ENCODE assay signal across 8 cellular contexts in genomic region chr20:58652606-58653303, GRCh38. TPM values are rescaled to one million over a fixed set of nuclear protein-coding genes. Genes with fewer than 3 reads are reported as not detected.
DNase-seq lines count a peak whose midpoint lies in the region; ATAC-seq and TF ChIP-seq lines count a peak whose summit lies in the region.

No MANE protein-coding gene starts in this region.

- ATAC-seq in HG02763 (IDR thresholded peaks at IDR 0.05; ENCODE audit: unreplicated experiment) = peak; percentile 7

- 10 to 15% (median 12%) methylated on average over 12 of the region's 12 CpGs for WGBS in spleen, 5 donors

- H3K27me3 Mint-ChIP-seq in T-helper 1 cell treated with Interleukin-12 subunit alpha and Interleukin-12 subunit beta and Interleukin-4 antibody, amounts not matched to agents 30 μg/mL and 1 μg/mL, for 36 hours (ENCODE audit: low read depth) = no peaks in the 10 kb centered on the region

- peaks cover 0 to 8% (median 0%) of the 10 kb centered on the region in 7 donors for H3K27me3 ChIP-seq in spleen (replicated peaks in 1 of 7)

- intact Hi-C loops in spleen (cut with DNase I; ENCODE audit: low total_unique reads) = loop anchor here (5.0 kb wide), 1 partner anchor 415 kb away; no protein-coding TSS in a partner anchor

- peak overlapping the region; percentile 91 to 98 (median 94) for H3K27ac ChIP-seq in spleen

- TF ChIP-seq CTCF in fibroblast of villous mesenchyme (IDR thresholded peaks at IDR 0.05; ENCODE audit: insufficient read depth, low read depth, low read length) = no peak
- TF ChIP-seq CTCF in spleen (IDR thresholded peaks at IDR 0.05 in 8 of 11, conservative IDR thresholded peaks at IDR 0.05 in 3 of 11) = no peak

- H3K9me3 ChIP-seq in ES-I3 (ENCODE audit: control insufficient read depth, insufficient read depth, low read length) (no peaks in the 10 kb centered on the region), spleen (no peaks in the 10 kb centered on the region)

- H3K27ac Mint-ChIP-seq in T-helper 1 cell treated with Interleukin-12 subunit alpha and Interleukin-12 subunit beta and Interleukin-4 antibody, amounts not matched to agents 30 μg/mL and 1 μg/mL, for 36 hours = peak overlapping the region; percentile 97

- H3K4me3 ChIP-seq in fibroblast of villous mesenchyme (ENCODE audit: low read depth, low read length) = peak overlapping the region; percentile 81
- H3K4me3 ChIP-seq in spleen = peak overlapping the region; percentile 84 to 100 (median 97)

- peaks cover 22% of the 10 kb centered on the region for H3K36me3 Mint-ChIP-seq in T-helper 1 cell treated with Interleukin-12 subunit alpha and Interleukin-12 subunit beta and Interleukin-4 antibody, amounts not matched to agents 30 μg/mL and 1 μg/mL, for 36 hours (ENCODE audit: low read depth)

- H3K4me3 Mint-ChIP-seq in T-helper 1 cell treated with Interleukin-12 subunit alpha and Interleukin-12 subunit beta and Interleukin-4 antibody, amounts not matched to agents 30 μg/mL and 1 μg/mL, for 36 hours = peak overlapping the region; percentile 98

- H3K4me1 Mint-ChIP-seq in T-helper 1 cell treated with Interleukin-12 subunit alpha and Interleukin-12 subunit beta and Interleukin-4 antibody, amounts not matched to agents 30 μg/mL and 1 μg/mL, for 36 hours (ENCODE audit: low read depth) = peaks cover 38% of the 10 kb centered on the region

- no peaks in the 10 kb centered on the region for H3K9me3 Mint-ChIP-seq in T-helper 1 cell treated with Interleukin-12 subunit alpha and Interleukin-12 subunit beta and Interleukin-4 antibody, amounts not matched to agents 30 μg/mL and 1 μg/mL, for 36 hours

- 0 out of 2 replicates have a peak, but pooled peaks cover 4% of the 10 kb centered on the region for H3K36me3 ChIP-seq in ES-I3 (ENCODE audit: insufficient read depth, low read length)
- H3K36me3 ChIP-seq in spleen = peaks cover 0 to 15% (median 0%) of the 10 kb centered on the region in 6 donors

- DNase-seq in fibroblast of villous mesenchyme (ENCODE audit: low read depth) (peak; percentile 24), spleen (no peak), NCI-H1105 treated with DMSO at 0.1 percent for 48 hours (lab: John Stamatoyannopoulos, UW) (no peak)
- no peak for DNase-seq in activated CD4-positive, CD25-positive, alpha-beta regulatory T cell treated with anti-CD3 and anti-CD28 coated beads, Interleukin-2, amount 50 U/mL, for 72 hours
- DNase-seq in activated CD4-positive, CD25-positive, alpha-beta regulatory T cell (lab: John Stamatoyannopoulos, UW) = no peak

- no peak for TF ChIP-seq POLR2A in spleen (IDR thresholded peaks at IDR 0.05)

- peak overlapping the region; percentile 61 for H3K9ac ChIP-seq in ES-I3 (ENCODE audit: low read depth, low read length)

- peaks cover 40% of the 10 kb centered on the region for H3K4me1 ChIP-seq in ES-I3 (ENCODE audit: insufficient read depth, low read length)
- H3K4me1 ChIP-seq in spleen = peaks cover 27 to 68% (median 62%) of the 10 kb centered on the region in 6 donors

RNA-seq across cellular contexts. Expression of gene STX16, which starts 1.7 kb away (rescaled TPM):
- 25.4 and 34.1 TPM in 2 replicates for total RNA-seq in fibroblast of villous mesenchyme
- total RNA-seq in spleen = 100 to 1,000 TPM in 1 of 7 donors, 10 to 100 TPM in 6; 62.6 to 105 (median 83.6) TPM
- 10 to 100 TPM; 34.4 to 47.3 (median 43.5) TPM for polyA plus RNA-seq in spleen

RNA-seq across cellular contexts. Expression of gene NPEPL1, which starts 39.8 kb away (rescaled TPM):
- 23.7 and 32.5 TPM in 2 replicates for total RNA-seq in fibroblast of villous mesenchyme
- 10 to 100 TPM; 31.7 to 61.7 (median 56.4) TPM for total RNA-seq in spleen
- 10 to 100 TPM; 19.3 to 56.7 (median 50.6) TPM for polyA plus RNA-seq in spleen
